Comparison of ENCODE assay signal across 18 cellular contexts in the genomic region with DNA sequence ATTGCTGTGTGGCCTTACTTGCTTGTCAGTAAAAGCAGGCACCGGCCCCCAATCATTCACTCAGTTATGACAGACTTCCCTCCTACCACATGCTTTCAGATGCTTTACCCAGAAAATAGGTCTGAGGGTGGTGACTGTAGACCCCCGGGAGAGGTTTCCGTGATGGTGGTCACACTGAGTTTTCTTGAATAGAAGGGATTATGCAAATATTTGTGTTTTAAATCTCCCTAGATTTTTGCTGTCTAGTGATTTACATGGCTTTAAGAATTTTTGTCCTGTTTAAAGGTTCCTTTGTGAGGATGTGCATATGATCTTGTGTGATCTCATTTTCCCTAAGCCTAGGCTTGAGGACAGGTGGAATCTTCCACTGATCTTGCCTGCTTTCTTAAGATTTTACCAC.
DNase-seq lines count a peak whose midpoint lies in the region; ATAC-seq, FAIRE-seq and TF ChIP-seq lines count a peak whose summit lies in the region.
"Had no signal": no experiment of that assay in that cellular context is flagged by ENCODE, and none has a peak within 500 bp of the region (broad histone marks: within the 10 kb centered on the region; RNA-seq: fewer than 3 reads in every experiment).

No MANE protein-coding gene starts in this region.

- H3F3A ChIP-seq in smooth muscle cell (ENCODE audit: low read depth), result peaks cover 10% of the 10 kb centered on the region

- TF ChIP-seq POLR2A in A549 (IDR thresholded peaks at IDR 0.05; ENCODE audit: low read length), result no peak
- TF ChIP-seq POLR2A in esophagus squamous epithelium (IDR thresholded peaks at IDR 0.05), result no peak

- CTCF ChIA-PET in A549 (lab: Yijun Ruan, JAX), result no interaction called here
- CTCF ChIA-PET in RWPE1 (lab: Yijun Ruan, JAX), result no interaction called here

- DNase-seq in A549 (ENCODE audit: low read depth in 1 of 2, low spot score in 1 of 2), result no peak
- no peak for DNase-seq in RWPE1 (ENCODE audit: low spot score)
- DNase-seq in esophagus squamous epithelium (lab: John Stamatoyannopoulos, UW), result no peak
- no peak for DNase-seq in smooth muscle cell (lab: John Stamatoyannopoulos, UW; ENCODE audit: unreplicated experiment)
- DNase-seq in T-helper 17 cell, result no peak
- DNase-seq in NAMALWA (ENCODE audit: low spot score), result no peak
- no peak for DNase-seq in stimulated activated CD4-positive, alpha-beta T cell treated with anti-CD3 and anti-CD28 coated beads, Interleukin-4, amount 100 ng/mL, for 4 hours
- DNase-seq: COR-L47, DMS153, EL, H7, NCI-H1048, NCI-H2107, NCI-H345, NCI-H526 treated with DMSO at 0.1 percent for 48 hours had no signal

- no peak for TF ChIP-seq RAD21 in A549 (conservative IDR thresholded peaks at IDR 0.05 in 1 of 2, IDR thresholded peaks at IDR 0.05 in 1 of 2)

- no peak for FAIRE-seq in A549 (lab: Jason Lieb, UNC)

- H3K27me3 Mint-ChIP-seq in T-helper 17 cell, result no peaks in the 10 kb centered on the region

- H3K27ac Mint-ChIP-seq in T-helper 17 cell, result no peak overlapping the region
- H3K27ac Mint-ChIP-seq: CD14-positive monocyte had no signal

- WGBS in A549 (ENCODE audit: missing lambda C conversion rate), result 48% methylated on average over 3 of the region's 3 CpGs
- 27 to 38% methylated on average over 3 of the region's 3 CpGs for WGBS in esophagus squamous epithelium, 2 donors
- WGBS in smooth muscle cell (ENCODE audit: low lambda C conversion rate), result 58% methylated on average over 3 of the region's 3 CpGs

- H3K4me3 Mint-ChIP-seq in T-helper 17 cell, result no peak overlapping the region
- H3K4me3 Mint-ChIP-seq: CD14-positive monocyte had no signal

- no peaks in the 10 kb centered on the region for H3K36me3 Mint-ChIP-seq in T-helper 17 cell (ENCODE audit: low read depth)
- H3K36me3 Mint-ChIP-seq: CD14-positive monocyte had no signal

- no peak overlapping the region for H2AFZ ChIP-seq in smooth muscle cell (ENCODE audit: low read depth)

- H4K20me1 ChIP-seq in smooth muscle cell (ENCODE audit: low read depth), result peaks cover 92% of the 10 kb centered on the region

- H3K4me1 ChIP-seq in A549 (peaks cover 99% of the 10 kb centered on the region), esophagus squamous epithelium (peaks cover 32 to 100% (median 78%) of the 10 kb centered on the region in 3 donors), smooth muscle cell (ENCODE audit: low read depth) (peaks cover 12% of the 10 kb centered on the region)

- POLR2A ChIA-PET in A549 (lab: Yijun Ruan, JAX) (no interaction called here), RWPE1 (lab: Yijun Ruan, JAX; ENCODE audit: low non-redundant PET) (no interaction called here)

- H3K4me2 ChIP-seq in A549 (peak overlapping the region; percentile 42), smooth muscle cell (no peak overlapping the region)

- TF ChIP-seq CTCF in A549 (IDR thresholded peaks at IDR 0.05), result no peak
- no peak for TF ChIP-seq CTCF in RWPE1 (conservative IDR thresholded peaks at IDR 0.05; ENCODE audit: low read depth)
- no peak for TF ChIP-seq CTCF in esophagus squamous epithelium (IDR thresholded peaks at IDR 0.05)
- no peak for TF ChIP-seq CTCF in smooth muscle cell (IDR thresholded peaks at IDR 0.05; ENCODE audit: borderline replicate concordance, insufficient read depth, poor library complexity, severe bottlenecking)

- no peak overlapping the region for H3K9ac ChIP-seq in smooth muscle cell (ENCODE audit: low read depth)

- H3K36me3 ChIP-seq in esophagus squamous epithelium (peaks cover 0 to 29% (median 4%) of the 10 kb centered on the region in 3 donors), smooth muscle cell (ENCODE audit: low read depth) (no peaks in the 10 kb centered on the region)

- H3K27ac ChIP-seq in A549 (peak overlapping the region; percentile 15 to 17; a peak in 2 of 6 replicates), RWPE1 (peak overlapping the region; percentile 35), esophagus squamous epithelium (peak overlapping the region in 3 of 4 donors; percentile 10 to 97 (median 41)), smooth muscle cell (ENCODE audit: low read depth) (peak overlapping the region; percentile 91)

- TF ChIP-seq EP300 in A549 (IDR thresholded peaks at IDR 0.05), result no peak

- intact Hi-C loops in esophagus squamous epithelium (cut with DNase I), result no loop called here

- H3K9me3 ChIP-seq in A549, result no peaks in the 10 kb centered on the region
- H3K9me3 ChIP-seq in esophagus squamous epithelium, result no peaks in the 10 kb centered on the region
- H3K9me3 ChIP-seq in smooth muscle cell (replicated peaks; ENCODE audit: low read depth), result no peaks in the 10 kb centered on the region
- no peaks in the 10 kb centered on the region for H3K9me3 ChIP-seq in T-helper 17 cell (ENCODE audit: control insufficient read depth, low read length, poor library complexity, severe bottlenecking)

- no peak overlapping the region for H3K4me3 ChIP-seq in A549
- H3K4me3 ChIP-seq in esophagus squamous epithelium, result no peak overlapping the region
- no peak overlapping the region for H3K4me3 ChIP-seq in smooth muscle cell

- H3K79me2 ChIP-seq in smooth muscle cell (ENCODE audit: low read depth), result peaks cover 100% of the 10 kb centered on the region

- ATAC-seq in A549 (no peak), T-helper 17 cell (no peak), HG03097 (IDR thresholded peaks at IDR 0.05; ENCODE audit: low FRiP score, unreplicated experiment) (no peak)
- ATAC-seq: Right ventricle myocardium inferior had no signal

- H3K4me1 Mint-ChIP-seq in T-helper 17 cell, result no peaks in the 10 kb centered on the region

- no peaks in the 10 kb centered on the region for H3K27me3 ChIP-seq in esophagus squamous epithelium
- H3K27me3 ChIP-seq in smooth muscle cell (ENCODE audit: low read depth), result no peaks in the 10 kb centered on the region

TF ChIP-seq in A549, 52 proteins besides CTCF, POLR2A, EP300 and RAD21:
- TF ChIP-seq, protein P1, sequence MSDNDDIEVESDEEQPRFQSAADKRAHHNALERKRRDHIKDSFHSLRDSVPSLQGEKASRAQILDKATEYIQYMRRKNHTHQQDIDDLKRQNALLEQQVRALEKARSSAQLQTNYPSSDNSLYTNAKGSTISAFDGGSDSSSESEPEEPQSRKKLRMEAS (IDR thresholded peaks at IDR 0.05), result no peak
- TF ChIP-seq, protein P2, sequence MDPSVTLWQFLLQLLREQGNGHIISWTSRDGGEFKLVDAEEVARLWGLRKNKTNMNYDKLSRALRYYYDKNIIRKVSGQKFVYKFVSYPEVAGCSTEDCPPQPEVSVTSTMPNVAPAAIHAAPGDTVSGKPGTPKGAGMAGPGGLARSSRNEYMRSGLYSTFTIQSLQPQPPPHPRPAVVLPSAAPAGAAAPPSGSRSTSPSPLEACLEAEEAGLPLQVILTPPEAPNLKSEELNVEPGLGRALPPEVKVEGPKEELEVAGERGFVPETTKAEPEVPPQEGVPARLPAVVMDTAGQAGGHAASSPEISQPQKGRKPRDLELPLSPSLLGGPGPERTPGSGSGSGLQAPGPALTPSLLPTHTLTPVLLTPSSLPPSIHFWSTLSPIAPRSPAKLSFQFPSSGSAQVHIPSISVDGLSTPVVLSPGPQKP (IDR thresholded peaks at IDR 0.05; ENCODE audit: low read depth, low read length), result no peak
- TF ChIP-seq HEYL (CRISPR knock-in tag; IDR thresholded peaks at IDR 0.05) (no peak), SMC3 (IDR thresholded peaks at IDR 0.05) (no peak), FOXS1 (CRISPR knock-in tag; IDR thresholded peaks at IDR 0.05) (no peak), ZC3H11A (IDR thresholded peaks at IDR 0.05) (no peak), KDM1A (IDR thresholded peaks at IDR 0.05; ENCODE audit: low read depth) (no peak), NPAS2 (CRISPR knock-in tag; IDR thresholded peaks at IDR 0.05; ENCODE audit: borderline replicate concordance) (no peak)
- TF ChIP-seq, protein P3, sequence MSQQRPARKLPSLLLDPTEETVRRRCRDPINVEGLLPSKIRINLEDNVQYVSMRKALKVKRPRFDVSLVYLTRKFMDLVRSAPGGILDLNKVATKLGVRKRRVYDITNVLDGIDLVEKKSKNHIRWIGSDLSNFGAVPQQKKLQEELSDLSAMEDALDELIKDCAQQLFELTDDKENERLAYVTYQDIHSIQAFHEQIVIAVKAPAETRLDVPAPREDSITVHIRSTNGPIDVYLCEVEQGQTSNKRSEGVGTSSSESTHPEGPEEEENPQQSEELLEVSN (IDR thresholded peaks at IDR 0.05; ENCODE audit: borderline replicate concordance, low read depth), result no peak

Comparison
In these comparisons a context has a peak if more than half of its experiments do, and no peak if none do; other contexts are left out.
1. H3K27ac ChIP-seq: peak in every context shown above with its lines; median percentile 91 in smooth muscle cell; 41 in esophagus squamous epithelium; 35 in RWPE1; 16 in A549.